Comparison of ENCODE assay signal across 22 cellular contexts in the genomic region with DNA sequence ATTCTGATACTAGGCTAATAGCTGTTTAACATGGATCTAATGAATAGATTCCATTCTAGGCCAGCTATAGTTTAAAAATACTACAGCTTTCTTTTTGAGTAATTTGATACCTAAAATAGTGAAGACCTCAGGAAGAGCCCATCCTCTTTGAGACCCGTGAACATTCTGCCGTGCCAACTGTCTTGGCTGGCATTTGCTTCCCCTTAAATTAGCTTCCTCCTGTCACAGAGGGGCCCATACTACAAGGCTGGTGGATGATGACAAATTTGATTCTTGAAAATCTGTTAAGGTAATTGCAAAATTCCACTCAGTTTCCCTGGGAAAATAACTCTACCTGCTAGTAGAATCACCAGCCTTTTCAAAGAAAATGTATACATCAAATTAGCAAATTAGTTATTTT.
DNase-seq lines count a peak whose midpoint lies in the region; ATAC-seq and TF ChIP-seq lines count a peak whose summit lies in the region.
"Had no signal": no experiment of that assay in that cellular context is flagged by ENCODE, and none has a peak within 500 bp of the region (broad histone marks: within the 10 kb centered on the region; RNA-seq: fewer than 3 reads in every experiment).

No MANE protein-coding gene starts in this region.

- no peaks in the 10 kb centered on the region for H3K79me2 ChIP-seq in neural cell (replicated peaks; ENCODE audit: insufficient read depth, low read length)

- TF ChIP-seq RAD21 in neural cell (conservative IDR thresholded peaks at IDR 0.05): no peak

- no peaks in the 10 kb centered on the region for H3K9me3 ChIP-seq in neural cell (ENCODE audit: low read length)
- H3K9me3 ChIP-seq in sigmoid colon: no peaks in the 10 kb centered on the region
- H3K9me3 ChIP-seq: BE2C, BLaER1 had no signal

- H3K9me2 ChIP-seq in neural cell (ENCODE audit: insufficient read depth, low read length): no peaks in the 10 kb centered on the region

- H3F3A ChIP-seq in neural cell (ENCODE audit: insufficient read depth, low read length, poor library complexity, severe bottlenecking): no peaks in the 10 kb centered on the region

- intact Hi-C loops in sigmoid colon (cut with DNase I): no loop called here

- H3K4me3 ChIP-seq in neural cell (ENCODE audit: low read length) (no peak overlapping the region), sigmoid colon (no peak overlapping the region)
- H3K4me3 ChIP-seq: BLaER1 had no signal

- H3K27ac ChIP-seq in neural cell (ENCODE audit: low read length): peak overlapping the region; percentile 77
- no peak overlapping the region for H3K27ac ChIP-seq in sigmoid colon
- H3K27ac ChIP-seq: BLaER1 had no signal

- H3K36me3 ChIP-seq in neural cell (ENCODE audit: insufficient read depth, low read length): no peaks in the 10 kb centered on the region
- no peaks in the 10 kb centered on the region for H3K36me3 ChIP-seq in sigmoid colon
- H3K36me3 ChIP-seq: BE2C, BLaER1 had no signal

- no peak overlapping the region for H3K4me2 ChIP-seq in neural cell (ENCODE audit: low read length)
- H3K4me2 ChIP-seq: BLaER1 had no signal

- TF ChIP-seq POLR2A in sigmoid colon (IDR thresholded peaks at IDR 0.05): no peak

- H3K27me3 ChIP-seq in neural cell (ENCODE audit: insufficient read depth, low read depth, low read length) (no peaks in the 10 kb centered on the region), sigmoid colon (no peaks in the 10 kb centered on the region)
- H3K27me3 ChIP-seq: BE2C, BLaER1 had no signal

- H2AFZ ChIP-seq in neural cell (ENCODE audit: low read depth, low read length): no peak overlapping the region

- peak; percentile 7 to 57 for DNase-seq in NCI-H524 (lab: John Stamatoyannopoulos, UW)
- DNase-seq in cerebellar cortex (ENCODE audit: low spot score): peak; percentile 63
- DNase-seq in sigmoid colon: no peak
- DNase-seq in HPDE6-E6E7 (ENCODE audit: extremely low spot score): no peak
- DNase-seq: 8988T; ACHN; BE2C; C1 segment of cervical spinal cord; CD4-positive, alpha-beta memory T cell; CD4-positive, CD25-positive, alpha-beta regulatory T cell; CD8-positive, alpha-beta memory T cell; COR-L47; DMS 273 treated with DMSO at 0.1 percent for 48 hours; DMS153; DMS53; DMS79; DND-41; EL; GF-D8 had no signal

- no peak for ATAC-seq in HG03432 (IDR thresholded peaks at IDR 0.05; ENCODE audit: unreplicated experiment)

- H3K4me1 ChIP-seq in sigmoid colon: no peaks in the 10 kb centered on the region

- TF ChIP-seq CTCF in neural cell (IDR thresholded peaks at IDR 0.05; ENCODE audit: poor library complexity, severe bottlenecking) (no peak), sigmoid colon (IDR thresholded peaks at IDR 0.05) (no peak)

- WGBS in sigmoid colon, 2 donors: 93 to 94% methylated on average over 2 of the region's 2 CpGs

- no peak for TF ChIP-seq EP300 in neural cell (conservative IDR thresholded peaks at IDR 0.05; ENCODE audit: poor library complexity, severe bottlenecking)
- no peak for TF ChIP-seq EP300 in sigmoid colon (IDR thresholded peaks at IDR 0.05)

- no peak overlapping the region for H3K9ac ChIP-seq in neural cell (ENCODE audit: low read length)
- H3K9ac ChIP-seq: BLaER1 had no signal

- no peaks in the 10 kb centered on the region for H4K20me1 ChIP-seq in neural cell (ENCODE audit: insufficient read depth)
- H4K20me1 ChIP-seq: BLaER1 had no signal

TF ChIP-seq in neural cell, 6 proteins besides CTCF, POLR2A, EP300 and RAD21:
- TF ChIP-seq POLR2AphosphoS5 (IDR thresholded peaks at IDR 0.05) (no peak), SMC3 (conservative IDR thresholded peaks at IDR 0.05; ENCODE audit: poor library complexity) (no peak), MXI1 (conservative IDR thresholded peaks at IDR 0.05; ENCODE audit: poor library complexity, severe bottlenecking) (no peak), TAF1 (IDR thresholded peaks at IDR 0.05; ENCODE audit: low read depth) (no peak), EZH2 (IDR thresholded peaks at IDR 0.05; ENCODE audit: borderline replicate concordance, insufficient read depth, low read length, poor library complexity, severe bottlenecking) (no peak)
- TF ChIP-seq, protein P1, sequence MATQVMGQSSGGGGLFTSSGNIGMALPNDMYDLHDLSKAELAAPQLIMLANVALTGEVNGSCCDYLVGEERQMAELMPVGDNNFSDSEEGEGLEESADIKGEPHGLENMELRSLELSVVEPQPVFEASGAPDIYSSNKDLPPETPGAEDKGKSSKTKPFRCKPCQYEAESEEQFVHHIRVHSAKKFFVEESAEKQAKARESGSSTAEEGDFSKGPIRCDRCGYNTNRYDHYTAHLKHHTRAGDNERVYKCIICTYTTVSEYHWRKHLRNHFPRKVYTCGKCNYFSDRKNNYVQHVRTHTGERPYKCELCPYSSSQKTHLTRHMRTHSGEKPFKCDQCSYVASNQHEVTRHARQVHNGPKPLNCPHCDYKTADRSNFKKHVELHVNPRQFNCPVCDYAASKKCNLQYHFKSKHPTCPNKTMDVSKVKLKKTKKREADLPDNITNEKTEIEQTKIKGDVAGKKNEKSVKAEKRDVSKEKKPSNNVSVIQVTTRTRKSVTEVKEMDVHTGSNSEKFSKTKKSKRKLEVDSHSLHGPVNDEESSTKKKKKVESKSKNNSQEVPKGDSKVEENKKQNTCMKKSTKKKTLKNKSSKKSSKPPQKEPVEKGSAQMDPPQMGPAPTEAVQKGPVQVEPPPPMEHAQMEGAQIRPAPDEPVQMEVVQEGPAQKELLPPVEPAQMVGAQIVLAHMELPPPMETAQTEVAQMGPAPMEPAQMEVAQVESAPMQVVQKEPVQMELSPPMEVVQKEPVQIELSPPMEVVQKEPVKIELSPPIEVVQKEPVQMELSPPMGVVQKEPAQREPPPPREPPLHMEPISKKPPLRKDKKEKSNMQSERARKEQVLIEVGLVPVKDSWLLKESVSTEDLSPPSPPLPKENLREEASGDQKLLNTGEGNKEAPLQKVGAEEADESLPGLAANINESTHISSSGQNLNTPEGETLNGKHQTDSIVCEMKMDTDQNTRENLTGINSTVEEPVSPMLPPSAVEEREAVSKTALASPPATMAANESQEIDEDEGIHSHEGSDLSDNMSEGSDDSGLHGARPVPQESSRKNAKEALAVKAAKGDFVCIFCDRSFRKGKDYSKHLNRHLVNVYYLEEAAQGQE (IDR thresholded peaks at IDR 0.05; ENCODE audit: borderline replicate concordance): no peak

Comparison
In these comparisons a context has a peak if more than half of its experiments do, and no peak if none do; other contexts are left out.
1. DNase-seq: peak in NCI-H524 (2 of 2) and cerebellar cortex (single experiment); none in sigmoid colon (single experiment) and HPDE6-E6E7 (single experiment).